33 cellular contexts compared by ENCODE assay signal in the genomic region with DNA sequence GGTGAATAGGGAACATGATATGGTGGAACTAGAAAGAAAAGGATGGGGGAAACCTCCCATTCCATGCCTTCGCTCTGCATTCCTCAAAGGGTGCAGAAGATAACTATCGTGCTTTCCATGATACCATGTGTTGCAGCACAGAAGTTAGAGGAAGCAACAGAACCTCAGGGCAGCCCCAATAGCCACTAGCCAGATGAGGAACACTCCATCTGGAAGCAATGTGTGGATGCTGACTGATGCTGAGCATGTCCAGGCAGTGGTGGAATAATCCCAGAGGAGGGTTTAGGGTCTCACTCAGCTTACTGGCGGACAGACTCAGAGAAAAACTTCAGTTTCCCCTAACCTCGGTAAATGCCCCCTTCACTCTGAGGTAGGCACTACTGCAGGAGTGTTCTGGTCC. TPM values are rescaled to one million over a fixed set of nuclear protein-coding genes. Genes with fewer than 3 reads are reported as not detected.
"Had no signal": no experiment of that assay in that cellular context is flagged by ENCODE, and none has a peak within 500 bp of the region (broad histone marks: within the 10 kb centered on the region; RNA-seq: fewer than 3 reads in every experiment).

No MANE protein-coding gene starts in this region.

- H3K36me3 ChIP-seq: adrenal gland, MG63 had no signal

- DNase-seq: activated B cell treated with CpG ODN at 0.5 μM for 24 hours; activated CD4-positive, alpha-beta memory T cell treated with anti-CD3 and anti-CD28 coated beads for 36 hours; activated CD4-positive, alpha-beta T cell treated with anti-CD3 and anti-CD28 coated beads for 4 hours; activated CD4-positive, alpha-beta T cell treated with anti-CD3 and anti-CD28 coated beads, Interleukin-2, amount 50 U/mL, for 1 hour; activated CD4-positive, CD25-positive, alpha-beta regulatory T cell treated with anti-CD3 and anti-CD28 coated beads, Interleukin-2, amount 50 U/mL, for 72 hours; activated CD8-positive, alpha-beta memory T cell treated with anti-CD3 and anti-CD28 coated beads, Interleukin-2, amount 50 U/mL, for 4 hours; activated gamma-delta T cell treated with Interleukin-2 at 50 U/mL for 16 hours; activated naive CD4-positive, alpha-beta T cell treated with anti-CD3 and anti-CD28 coated beads for 36 hours; activated T-cell treated with anti-CD3 and anti-CD28 coated beads for 4 hours; activated T-cell treated with anti-CD3 and anti-CD28 coated beads, Interleukin-2, amount 50 U/mL, for 4 hours; adrenal gland; caudate nucleus; Kasumi-1; MG63; NCI-H1092; NCI-H1436 treated with DMSO at 0.1 percent for 48 hours; NCI-H1694 treated with DMSO at 0.1 percent for 48 hours; NCI-H2029 treated with DMSO at 0.1 percent for 48 hours; NCI-H2107; NCI-H2171; NCI-H510A; NCI-H526; NCI-H748 treated with DMSO at 0.1 percent for 48 hours; NK-92 treated with Interleukin-12 subunit alpha and Interleukin-12 subunit beta, amount 100 ng/mL, for 24 hours; PC-3; Right ventricle myocardium superior; SW 1271; T-helper 1 cell; T-helper 2 cell; T-helper 9 cell had no signal

- H3K4me3 ChIP-seq: adrenal gland, MG63 had no signal

- H3K4me1 ChIP-seq: adrenal gland had no signal

- H3K27ac ChIP-seq: adrenal gland, VCaP had no signal

- H3K27me3 ChIP-seq: adrenal gland, MG63 had no signal

- H3K9me3 ChIP-seq: adrenal gland, MG63 had no signal

- ATAC-seq: activated naive CD4-positive, alpha-beta T cell treated with anti-CD3 and anti-CD28 coated beads, Interleukin-2, amount 50 U/mL, for 72 hours; activated T-cell treated with anti-CD3 and anti-CD28 coated beads, Interleukin-2, amount 50 U/mL, for 4 hours; PC-3 had no signal

RNA-seq across cellular contexts. Expression of gene SMIM10, which starts 7.5 kb away (rescaled TPM):
- total RNA-seq: bronchial epithelial cell, PC-3 had no signal

RNA-seq across cellular contexts. Expression of gene RTL8B, which starts 24.1 kb away (rescaled TPM):
- total RNA-seq: activated B cell treated with CpG ODN at 0.5 μM for 24 hours had no signal
